In the genomic region with DNA sequence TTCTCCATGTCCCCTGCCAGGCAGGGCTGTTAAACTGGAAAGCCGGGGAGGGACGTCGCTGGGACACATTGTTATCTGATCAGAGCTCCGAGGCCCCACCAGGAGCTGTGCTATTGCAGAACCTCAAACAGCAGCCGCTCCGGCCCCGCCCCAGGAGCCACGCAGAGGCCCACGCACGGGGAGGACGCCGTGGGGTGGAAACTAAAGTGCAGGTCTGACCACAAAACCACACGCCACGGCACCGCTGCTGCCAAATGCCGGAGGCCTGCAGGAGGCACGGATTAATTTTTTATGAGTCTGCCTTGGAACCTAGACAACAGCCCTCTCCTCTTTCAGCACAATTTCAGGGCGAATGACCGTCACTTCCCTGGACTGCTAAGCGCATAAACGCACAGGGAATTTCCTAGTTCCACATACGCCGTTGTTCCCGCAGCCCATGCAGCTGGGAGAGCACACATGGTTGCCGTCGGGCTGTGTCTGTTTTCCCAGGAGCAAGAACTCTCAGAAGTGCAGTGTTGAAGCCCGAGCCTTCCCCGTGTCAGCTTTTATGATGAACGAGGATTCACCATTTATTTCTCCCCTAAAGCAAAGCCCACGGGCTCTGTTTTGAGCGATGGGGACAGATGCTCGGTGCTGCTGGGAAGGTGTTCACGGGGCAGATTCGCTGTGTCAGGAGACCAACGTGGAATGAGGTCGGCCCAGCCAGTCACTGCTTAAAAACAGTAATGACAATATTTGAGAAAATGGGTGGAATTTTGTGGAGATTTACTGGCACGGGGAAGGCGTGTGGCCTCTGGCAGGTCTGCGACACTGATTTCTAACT, we compare ENCODE assay signal across 12 cellular contexts. TPM values are rescaled to one million over a fixed set of nuclear protein-coding genes. Genes with fewer than 3 reads are reported as not detected.
A peak's percentile ranks its signal among the peaks of the same experiment; 100 is the strongest.
DNase-seq lines count a peak whose midpoint lies in the region; ATAC-seq and TF ChIP-seq lines count a peak whose summit lies in the region.
"Had no signal": no experiment of that assay in that cellular context is flagged by ENCODE, and none has a peak within 500 bp of the region (broad histone marks: within the 10 kb centered on the region; RNA-seq: fewer than 3 reads in every experiment).

No MANE protein-coding gene starts in this region.

- no peak overlapping the region for H2AFZ ChIP-seq in OCI-LY3 (ENCODE audit: low read depth, low read length)

- peaks cover 79% of the 10 kb centered on the region for H3K79me2 ChIP-seq in OCI-LY3 (ENCODE audit: low read length)

- H3K9ac ChIP-seq in OCI-LY3 (ENCODE audit: low read length): peak overlapping the region; percentile 4; the same call in 1 of the 2 replicates
- H3K9ac ChIP-seq in rectal smooth muscle tissue (ENCODE audit: low read length): no peak overlapping the region

- peak; percentile 75 for DNase-seq in AG10803 (ENCODE audit: low read depth)
- DNase-seq in activated naive CD4-positive, alpha-beta T cell treated with anti-CD3 and anti-CD28 coated beads, Interleukin-2, amount 50 U/mL, for 72 hours (ENCODE audit: low spot score in 2 of 2): peak in 1 of 2 donors; percentile 12
- DNase-seq in SKM-1 treated with dmso at 0.1 percent for 144 hours (lab: John Stamatoyannopoulos, UW; ENCODE audit: unreplicated experiment): no peak
- no peak for DNase-seq in OCI-M2 (lab: John Stamatoyannopoulos, UW; ENCODE audit: unreplicated experiment)
- no peak for DNase-seq in GM19240 (ENCODE audit: insufficient read length, low spot score)
- DNase-seq: heart left ventricle, SHP77 treated with DMSO at 0.1 percent for 48 hours had no signal

- TF ChIP-seq CTCF in AG10803 (conservative IDR thresholded peaks at IDR 0.05; ENCODE audit: low read length): no peak
- no peak for TF ChIP-seq CTCF in OCI-LY3 (IDR thresholded peaks at IDR 0.05; ENCODE audit: low read depth, low read length)

- H3K4me3 ChIP-seq in AG10803 (ENCODE audit: low read length) (no peak overlapping the region), OCI-LY3 (ENCODE audit: low read length) (peak overlapping the region; percentile 44), rectal smooth muscle tissue (ENCODE audit: low read length) (no peak overlapping the region)
- H3K4me3 ChIP-seq: heart left ventricle, thoracic aorta had no signal

- H3K27ac Mint-ChIP-seq in activated naive CD4-positive, alpha-beta T cell treated with anti-CD3 and anti-CD28 coated beads, Interleukin-2, amount 50 U/mL, for 72 hours: peak overlapping the region; percentile 28 to 84

- peaks cover 97% of the 10 kb centered on the region for H4K20me1 ChIP-seq in OCI-LY3 (ENCODE audit: insufficient read depth, low read length)

- ATAC-seq in activated naive CD4-positive, alpha-beta T cell treated with anti-CD3 and anti-CD28 coated beads, Interleukin-2, amount 50 U/mL, for 72 hours: peak in 1 of 2 donors; percentile 40
- no peak for ATAC-seq in HG02870 (IDR thresholded peaks at IDR 0.05; ENCODE audit: unreplicated experiment)

- no peaks in the 10 kb centered on the region for H3K9me3 Mint-ChIP-seq in activated naive CD4-positive, alpha-beta T cell treated with anti-CD3 and anti-CD28 coated beads, Interleukin-2, amount 50 U/mL, for 72 hours
- H3K9me3 Mint-ChIP-seq: CD14-positive monocyte had no signal

- peaks cover 0 to 5% of the 10 kb centered on the region in 2 donors for H3K36me3 Mint-ChIP-seq in activated naive CD4-positive, alpha-beta T cell treated with anti-CD3 and anti-CD28 coated beads, Interleukin-2, amount 50 U/mL, for 72 hours

- H3K27ac ChIP-seq in OCI-LY3 (ENCODE audit: low read length) (peak overlapping the region; percentile 7; the same call in 1 of the 2 replicates), rectal smooth muscle tissue (ENCODE audit: low read depth, low read length) (peak overlapping the region; percentile 1)
- H3K27ac ChIP-seq: heart left ventricle, thoracic aorta had no signal

- H3K9me3 ChIP-seq in OCI-LY3 (ENCODE audit: insufficient read depth, low read length): no peaks in the 10 kb centered on the region
- H3K9me3 ChIP-seq: heart left ventricle, thoracic aorta had no signal

- H3K4me1 ChIP-seq in OCI-LY3 (ENCODE audit: low read length) (peaks cover 61% of the 10 kb centered on the region), rectal smooth muscle tissue (ENCODE audit: control insufficient read depth, insufficient read depth, low read length) (peaks cover 5% of the 10 kb centered on the region)

- H3K36me3 ChIP-seq in OCI-LY3 (replicated peaks; ENCODE audit: low read depth, low read length): peaks cover 66% of the 10 kb centered on the region
- H3K36me3 ChIP-seq in rectal smooth muscle tissue (ENCODE audit: control insufficient read depth, insufficient read depth, low read length): no peaks in the 10 kb centered on the region

- peak overlapping the region; percentile 73 for H3K4me2 ChIP-seq in OCI-LY3 (ENCODE audit: low read length)

- H3K27me3 ChIP-seq in OCI-LY3 (ENCODE audit: low read depth, low read length) (no peaks in the 10 kb centered on the region), rectal smooth muscle tissue (ENCODE audit: control insufficient read depth, insufficient read depth, low read length) (no peaks in the 10 kb centered on the region)
- H3K27me3 ChIP-seq: heart left ventricle had no signal

RNA-seq across cellular contexts. Expression of a gene that starts 43.7 kb away (rescaled TPM):
- 10 to 100 TPM; 89.4 to 94.8 TPM for total RNA-seq in activated naive CD4-positive, alpha-beta T cell treated with anti-CD3 and anti-CD28 coated beads, Interleukin-2, amount 50 U/mL, for 72 hours
